ENCODE assay signal across 17 cellular contexts in the genomic region with DNA sequence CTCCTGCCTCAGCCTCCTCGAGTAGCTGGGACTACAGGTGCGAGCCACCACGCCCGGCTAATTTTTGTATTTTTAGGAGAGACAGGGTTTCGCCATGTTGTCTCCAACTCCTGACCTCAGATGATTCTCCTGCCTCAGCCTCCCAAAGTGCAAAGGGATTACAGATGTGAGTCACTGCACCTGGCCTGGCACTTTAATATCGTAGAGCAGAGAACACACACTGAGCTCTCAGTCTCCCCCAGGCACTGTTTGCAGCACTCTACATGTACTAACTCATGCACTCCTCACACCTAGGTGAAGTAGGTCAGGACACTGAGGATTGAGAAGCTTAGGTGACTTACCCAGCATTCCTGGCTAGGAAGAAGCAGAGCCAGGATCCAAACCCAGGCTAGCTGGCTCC. TPM values are rescaled to one million over a fixed set of nuclear protein-coding genes. Genes with fewer than 3 reads are reported as not detected.
DNase-seq lines count a peak whose midpoint lies in the region; ATAC-seq and TF ChIP-seq lines count a peak whose summit lies in the region.
"Had no signal": no experiment of that assay in that cellular context is flagged by ENCODE, and none has a peak within 500 bp of the region (broad histone marks: within the 10 kb centered on the region; RNA-seq: fewer than 3 reads in every experiment).

No MANE protein-coding gene starts in this region.

- H3K4me3 ChIP-seq in BLaER1 (no peak overlapping the region), HCT116 (replicated peaks in 1 of 2; ENCODE audit: low read depth in 1 of 2, low read length in 2 of 2) (no peak overlapping the region), lower leg skin (ENCODE audit: low read depth, poor library complexity, severe bottlenecking) (no peak overlapping the region)
- H3K4me3 ChIP-seq: K562 had no signal

- intact Hi-C loops in HCT116 (cut with micrococcal nuclease) (loop anchor here (1.0 to 2.0 kb wide), 3 partner anchors 177 to 335 kb away; no protein-coding TSS in a partner anchor), lower leg skin (cut with DNase I; ENCODE audit: low total_unique reads) (no loop called here)

- no peak for TF ChIP-seq CTCF in HCT116 (IDR thresholded peaks at IDR 0.05 in 2 of 3, conservative IDR thresholded peaks at IDR 0.05 in 1 of 3; ENCODE audit: borderline replicate concordance in 1 of 3, insufficient read depth in 1 of 3, low read depth in 2 of 3, low read length in 2 of 3)
- TF ChIP-seq CTCF in lower leg skin (IDR thresholded peaks at IDR 0.05), result no peak

- POLR2A ChIA-PET in HCT116 (lab: Charles Lee), result interaction anchor here (0.6 to 1.4 kb wide), 2 partner anchors 177 to 353 kb away, joined by 5 to 6 read pairs; no protein-coding TSS in a partner anchor

- no peaks in the 10 kb centered on the region for H3K9me2 ChIP-seq in HCT116 (ENCODE audit: insufficient read depth)
- H3K9me2 ChIP-seq: SK-N-SH had no signal

- ATAC-seq in HCT116 (no peak), HG03097 (IDR thresholded peaks at IDR 0.05; ENCODE audit: low FRiP score, unreplicated experiment) (no peak)

- CTCF ChIA-PET in HCT116 (lab: Charles Lee), result interaction anchor here (0.5 to 3.8 kb wide), 12 partner anchors 12 to 356 kb away, joined by 3 to 34 read pairs (median 4); a partner anchor contains a TSS

- H3K27me3 ChIP-seq in BLaER1 (no peaks in the 10 kb centered on the region), HCT116 (ENCODE audit: insufficient read depth, low read length) (no peaks in the 10 kb centered on the region)

- no peaks in the 10 kb centered on the region for H3K36me3 ChIP-seq in BLaER1
- no peaks in the 10 kb centered on the region for H3K36me3 ChIP-seq in HCT116 (ENCODE audit: control insufficient read depth in 1 of 2, insufficient read depth in 2 of 2, low read length in 2 of 2)

- peak overlapping the region; percentile 20 for H2AFZ ChIP-seq in HCT116 (ENCODE audit: low read depth, low read length, poor library complexity, severe bottlenecking)

- TF ChIP-seq POLR2A in HCT116 (IDR thresholded peaks at IDR 0.05; ENCODE audit: borderline replicate concordance, extremely low read depth, insufficient read depth, insufficient read length) (no peak), lower leg skin (IDR thresholded peaks at IDR 0.05) (no peak)

- TF ChIP-seq RAD21 in HCT116 (IDR thresholded peaks at IDR 0.05; ENCODE audit: low read depth), result no peak

- no peak overlapping the region for H3K9ac ChIP-seq in BLaER1
- H3K9ac ChIP-seq in HCT116 (ENCODE audit: low read length), result no peak overlapping the region
- H3K9ac ChIP-seq: SK-N-SH had no signal

- RAD21 ChIA-PET in HCT116 (lab: Charles Lee; ENCODE audit: low non-redundant PET in 1 of 2, low total read pairs in 2 of 2, uncharacterized antibody in 2 of 2, unreplicated experiment in 2 of 2), result interaction anchor here in 1 of 2 experiments (1.2 to 1.6 kb wide), 2 partner anchors 35 to 338 kb away, joined by 4 read pairs; no protein-coding TSS in a partner anchor

- no peak overlapping the region for H3K27ac ChIP-seq in BLaER1
- no peak overlapping the region for H3K27ac ChIP-seq in HCT116 (ENCODE audit: low read depth, low read length)
- H3K27ac ChIP-seq in epithelial cell of prostate, result peak overlapping the region; percentile 66

- H3K4me2 ChIP-seq in BLaER1, result peak overlapping the region; percentile 72
- no peak overlapping the region for H3K4me2 ChIP-seq in HCT116 (ENCODE audit: low read length)
- H3K4me2 ChIP-seq: SK-N-SH had no signal

- 71 to 83% methylated on average over 6 of the region's 6 CpGs for WGBS in lower leg skin, 2 donors

- DNase-seq in HCT116 (ENCODE audit: low read depth, low spot score) (no peak), epithelial cell of prostate (ENCODE audit: low read depth, low spot score) (no peak), lower leg skin (ENCODE audit: low spot score in 2 of 2) (peak; percentile 49 to 65), COLO668 (lab: John Stamatoyannopoulos, UW; ENCODE audit: unreplicated experiment) (no peak)
- DNase-seq in effector CD4-positive, alpha-beta T cell, result no peak
- DNase-seq: DMS 273 treated with DMSO at 0.1 percent for 48 hours, NCI-H1417 treated with DMSO at 0.1 percent for 48 hours, NCI-H187, SIG-M5 had no signal

- no peaks in the 10 kb centered on the region for H3K79me2 ChIP-seq in HCT116 (ENCODE audit: insufficient read depth, low read length)

- no TSS peak for BruUV-seq in HCT116 (replicated peaks; lab: Mats Ljungman, UMichigan)

- H3K4me1 ChIP-seq in BLaER1 (peaks cover 31% of the 10 kb centered on the region), HCT116 (ENCODE audit: control insufficient read depth in 1 of 2, insufficient read depth in 2 of 2, low read length in 2 of 2) (peaks cover 19 to 46% of the 10 kb centered on the region in 2 experiments)

- H3K9me3 ChIP-seq in BLaER1, result no peaks in the 10 kb centered on the region
- H3K9me3 ChIP-seq in HCT116 (ENCODE audit: control insufficient read depth in 1 of 2, insufficient read depth in 1 of 2, low read depth in 1 of 2, low read length in 2 of 2), result no peaks in the 10 kb centered on the region
- H3K9me3 ChIP-seq: SK-N-SH had no signal

- peaks cover 5% of the 10 kb centered on the region; the same call in 1 of the 2 replicates for H4K20me1 ChIP-seq in BLaER1
- H4K20me1 ChIP-seq in HCT116 (ENCODE audit: insufficient read depth), result no peaks in the 10 kb centered on the region

TF ChIP-seq in HCT116, 20 proteins besides CTCF, POLR2A, EP300 and RAD21:
- TF ChIP-seq YY1 (IDR thresholded peaks at IDR 0.05; ENCODE audit: extremely low read depth, insufficient replicate concordance, low read depth, low read length) (no peak), ZFX (IDR thresholded peaks at IDR 0.05) (no peak), SP1 (IDR thresholded peaks at IDR 0.05; ENCODE audit: low read depth) (no peak), ZNF274 (IDR thresholded peaks at IDR 0.05; ENCODE audit: low read depth, low read length) (no peak), EZH2 (IDR thresholded peaks at IDR 0.05) (no peak), CBX3 (IDR thresholded peaks at IDR 0.05; ENCODE audit: low read depth) (no peak), JUND (IDR thresholded peaks at IDR 0.05) (no peak), FOSL1 (IDR thresholded peaks at IDR 0.05; ENCODE audit: low read depth) (no peak), CEBPB (IDR thresholded peaks at IDR 0.05; ENCODE audit: low read depth) (no peak), SRF (IDR thresholded peaks at IDR 0.05; ENCODE audit: low read depth) (no peak)
- TF ChIP-seq, protein P1, sequence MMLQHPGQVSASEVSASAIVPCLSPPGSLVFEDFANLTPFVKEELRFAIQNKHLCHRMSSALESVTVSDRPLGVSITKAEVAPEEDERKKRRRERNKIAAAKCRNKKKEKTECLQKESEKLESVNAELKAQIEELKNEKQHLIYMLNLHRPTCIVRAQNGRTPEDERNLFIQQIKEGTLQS (IDR thresholded peaks at IDR 0.05), result no peak
TF ChIP-seq in HCT116: peak in this region for 0.

RNA-seq across cellular contexts. Expression of a gene that starts 15.0 kb away (rescaled TPM):
- total RNA-seq in HCT116 (2021; ENCODE audit: unreplicated experiment), result 0.76 TPM
- 1.2 and 2.0 TPM in 2 replicates for polyA plus RNA-seq in HCT116 (2012)
- total RNA-seq in lower leg skin, result 1 to 10 TPM in 2 of 4 donors, under 1 TPM in 2; 0.81 to 3.3 (median 1.6) TPM

RNA-seq across cellular contexts. Expression of a gene that starts 15.2 kb away (rescaled TPM):
- total RNA-seq in HCT116 (2021; ENCODE audit: unreplicated experiment) (20.3 TPM), lower leg skin (10 to 100 TPM in 2 of 4 donors, 1 to 10 TPM in 2; 2.4 to 16.5 (median 9.8) TPM)
- 11.8 and 13.2 TPM in 2 replicates for polyA plus RNA-seq in HCT116 (2012)

RNA-seq across cellular contexts. Expression of a gene that starts 25.7 kb away (rescaled TPM):
- total RNA-seq in HCT116 (2021; ENCODE audit: unreplicated experiment) (121 TPM), lower leg skin (100 to 1,000 TPM in 2 of 4 donors, 10 to 100 TPM in 2; 56.9 to 149 (median 98.0) TPM)
- polyA plus RNA-seq in HCT116 (2012), result 194 and 203 TPM in 2 replicates

RNA-seq across cellular contexts. Expression of a gene that starts 26.0 kb away (rescaled TPM):
- 18.3 TPM for total RNA-seq in HCT116 (2021; ENCODE audit: unreplicated experiment)
- polyA plus RNA-seq in HCT116 (2012), result 8.0 and 8.2 TPM in 2 replicates
- total RNA-seq in lower leg skin, result 10 to 100 TPM in 3 of 4 donors, 1 to 10 TPM in 1; 8.1 to 19.6 (median 13.8) TPM

RNA-seq across cellular contexts. Expression of a gene that starts 46.6 kb away (rescaled TPM):
- total RNA-seq in HCT116 (2021; ENCODE audit: unreplicated experiment) (0.07 TPM), lower leg skin (not detected)
- polyA plus RNA-seq in HCT116 (2012), result 0.07 and 0.27 TPM in 2 replicates
- total RNA-seq: CD4-positive, CD25-positive, alpha-beta regulatory T cell; Daoy; LHCN-M2; RPMI7951 had no signal
- polyA plus RNA-seq: CD4-positive, CD25-positive, alpha-beta regulatory T cell; K562; SK-N-SH had no signal

Comparison
In these comparisons a context has a peak if more than half of its experiments do, and no peak if none do; other contexts are left out.
1. DNase-seq: peak in lower leg skin (2 of 2); none in HCT116 (single experiment), epithelial cell of prostate (single experiment), COLO668 (single experiment) and effector CD4-positive, alpha-beta T cell (single experiment).